In genomic region chr7:2032030-2032875, GRCh38 we compare ENCODE assay signal across 11 cellular contexts.
DNase-seq lines count a peak whose midpoint lies in the region; ATAC-seq and TF ChIP-seq lines count a peak whose summit lies in the region.
"Had no signal": no experiment of that assay in that cellular context is flagged by ENCODE, and none has a peak within 500 bp of the region (broad histone marks: within the 10 kb centered on the region; RNA-seq: fewer than 3 reads in every experiment).

No MANE protein-coding gene starts in this region.

- H3K4me1 Mint-ChIP-seq in activated CD8-positive, alpha-beta T cell treated with anti-CD3 and anti-CD28 coated beads for 36 hours (ENCODE audit: low read depth), result peaks cover 34% of the 10 kb centered on the region
- H3K4me1 Mint-ChIP-seq in activated CD8-positive, alpha-beta T cell treated with anti-CD3 and anti-CD28 coated beads, Interleukin-2, amount 10 ng/mL, durations not matched to agents 7 days and 5 days (ENCODE audit: low read depth), result peaks cover 23% of the 10 kb centered on the region

- CTCF ChIA-PET in activated CD8-positive, alpha-beta T cell treated with anti-CD3 and anti-CD28 coated beads for 36 hours (lab: Charles Lee), result no interaction called here
- CTCF ChIA-PET in activated CD8-positive, alpha-beta T cell treated with anti-CD3 and anti-CD28 coated beads, Interleukin-2, amount 10 ng/mL, durations not matched to agents 7 days and 5 days (lab: Charles Lee), result no interaction called here

- H3K27me3 Mint-ChIP-seq in activated CD8-positive, alpha-beta T cell treated with anti-CD3 and anti-CD28 coated beads for 36 hours, result no peaks in the 10 kb centered on the region
- no peaks in the 10 kb centered on the region for H3K27me3 Mint-ChIP-seq in activated CD8-positive, alpha-beta T cell treated with anti-CD3 and anti-CD28 coated beads, Interleukin-2, amount 10 ng/mL, durations not matched to agents 7 days and 5 days (ENCODE audit: low read depth)
- H3K27me3 Mint-ChIP-seq: activated naive CD8-positive, alpha-beta T cell had no signal

- H3K27ac ChIP-seq in suprapubic skin (no peak overlapping the region), vagina (no peak overlapping the region)
- H3K27ac ChIP-seq: HL-60 had no signal

- no peak for TF ChIP-seq POLR2A in suprapubic skin (IDR thresholded peaks at IDR 0.05)
- TF ChIP-seq POLR2A in vagina (IDR thresholded peaks at IDR 0.05), result no peak

- POLR2A ChIA-PET in activated CD8-positive, alpha-beta T cell treated with anti-CD3 and anti-CD28 coated beads for 36 hours (lab: Charles Lee), result no interaction called here
- POLR2A ChIA-PET in activated CD8-positive, alpha-beta T cell treated with anti-CD3 and anti-CD28 coated beads, Interleukin-2, amount 10 ng/mL, durations not matched to agents 7 days and 5 days (lab: Charles Lee), result no interaction called here

- in situ Hi-C loops in astrocyte of the cerebellum (cut with HindIII; ENCODE audit: low sequenced_read_pairs), result loop anchor here (10.0 kb wide), 1 partner anchor 57 kb away; no protein-coding TSS in a partner anchor

- no peak for TF ChIP-seq EP300 in suprapubic skin (IDR thresholded peaks at IDR 0.05)

- peaks cover 17% of the 10 kb centered on the region for H3K9me3 Mint-ChIP-seq in activated CD8-positive, alpha-beta T cell treated with anti-CD3 and anti-CD28 coated beads for 36 hours
- peaks cover 17% of the 10 kb centered on the region for H3K9me3 Mint-ChIP-seq in activated CD8-positive, alpha-beta T cell treated with anti-CD3 and anti-CD28 coated beads, Interleukin-2, amount 10 ng/mL, durations not matched to agents 7 days and 5 days (ENCODE audit: insufficient read depth)

- H3K4me3 ChIP-seq in astrocyte of the cerebellum (ENCODE audit: low read depth, low read length), result no peak overlapping the region
- no peak overlapping the region for H3K4me3 ChIP-seq in suprapubic skin
- no peak overlapping the region for H3K4me3 ChIP-seq in vagina

- no peak overlapping the region for H3K4me3 Mint-ChIP-seq in activated CD8-positive, alpha-beta T cell treated with anti-CD3 and anti-CD28 coated beads for 36 hours
- H3K4me3 Mint-ChIP-seq in activated CD8-positive, alpha-beta T cell treated with anti-CD3 and anti-CD28 coated beads, Interleukin-2, amount 10 ng/mL, durations not matched to agents 7 days and 5 days, result no peak overlapping the region

- DNase-seq in activated CD8-positive, alpha-beta T cell treated with anti-CD3 and anti-CD28 coated beads for 36 hours, result peak; percentile 27
- DNase-seq in activated CD8-positive, alpha-beta T cell treated with anti-CD3 and anti-CD28 coated beads, Interleukin-2, amount 10 ng/mL, durations not matched to agents 7 days and 5 days, result no peak
- DNase-seq in astrocyte of the cerebellum (ENCODE audit: low read depth) (peak; percentile 15), iris pigment epithelial cell (ENCODE audit: low read depth) (peak; percentile 25), suprapubic skin (ENCODE audit: low spot score in 2 of 2) (peak; percentile 52 to 74), vagina (ENCODE audit: extremely low spot score in 2 of 2) (no peak)
- DNase-seq: NCI-H1436 had no signal

- H3K27ac Mint-ChIP-seq in activated CD8-positive, alpha-beta T cell treated with anti-CD3 and anti-CD28 coated beads for 36 hours, result no peak overlapping the region
- no peak overlapping the region for H3K27ac Mint-ChIP-seq in activated CD8-positive, alpha-beta T cell treated with anti-CD3 and anti-CD28 coated beads, Interleukin-2, amount 10 ng/mL, durations not matched to agents 7 days and 5 days
- H3K27ac Mint-ChIP-seq: activated naive CD8-positive, alpha-beta T cell had no signal

- H3K36me3 ChIP-seq in suprapubic skin (no peaks in the 10 kb centered on the region), vagina (no peaks in the 10 kb centered on the region)

- ATAC-seq in activated CD8-positive, alpha-beta T cell treated with anti-CD3 and anti-CD28 coated beads for 36 hours, result peak; percentile 52
- ATAC-seq in activated CD8-positive, alpha-beta T cell treated with anti-CD3 and anti-CD28 coated beads, Interleukin-2, amount 10 ng/mL, durations not matched to agents 7 days and 5 days, result no peak
- no peak for ATAC-seq in HG03565 (IDR thresholded peaks at IDR 0.05; ENCODE audit: unreplicated experiment)
- no peak for ATAC-seq in GM18498 (IDR thresholded peaks at IDR 0.05; ENCODE audit: unreplicated experiment)

- H3K9me3 ChIP-seq in suprapubic skin (peaks cover 5% of the 10 kb centered on the region), vagina (peaks cover 4% of the 10 kb centered on the region)

- no peak for TF ChIP-seq CTCF in activated CD8-positive, alpha-beta T cell treated with anti-CD3 and anti-CD28 coated beads for 36 hours (IDR thresholded peaks at IDR 0.05)
- no peak for TF ChIP-seq CTCF in astrocyte of the cerebellum (IDR thresholded peaks at IDR 0.05; ENCODE audit: low read depth, low read length, missing control alignments)
- TF ChIP-seq CTCF in suprapubic skin (IDR thresholded peaks at IDR 0.05), result no peak
- TF ChIP-seq CTCF in vagina (IDR thresholded peaks at IDR 0.05), result no peak

- H3K27me3 ChIP-seq in suprapubic skin, result no peaks in the 10 kb centered on the region
- H3K27me3 ChIP-seq in vagina, result no peaks in the 10 kb centered on the region

- intact Hi-C loops in activated CD8-positive, alpha-beta T cell treated with anti-CD3 and anti-CD28 coated beads for 36 hours (cut with micrococcal nuclease), result loop anchor here (10.0 kb wide), 1 partner anchor 107 kb away; no protein-coding TSS in a partner anchor
- intact Hi-C loops in vagina (cut with DNase I), result no loop called here

- 71% methylated on average over 18 of the region's 26 CpGs for WGBS in suprapubic skin

- H3K4me1 ChIP-seq in suprapubic skin (peaks cover 3% of the 10 kb centered on the region), vagina (peaks cover 1% of the 10 kb centered on the region)

- H3K36me3 Mint-ChIP-seq in activated CD8-positive, alpha-beta T cell treated with anti-CD3 and anti-CD28 coated beads for 36 hours (ENCODE audit: low read depth), result peaks cover 21% of the 10 kb centered on the region
- H3K36me3 Mint-ChIP-seq in activated CD8-positive, alpha-beta T cell treated with anti-CD3 and anti-CD28 coated beads, Interleukin-2, amount 10 ng/mL, durations not matched to agents 7 days and 5 days (ENCODE audit: low read depth), result peaks cover 18% of the 10 kb centered on the region

Comparison
In these comparisons a context has a peak if more than half of its experiments do, and no peak if none do; other contexts are left out.
1. DNase-seq: peak in activated CD8-positive, alpha-beta T cell treated with anti-CD3 and anti-CD28 coated beads for 36 hours (single experiment), astrocyte of the cerebellum (single experiment), iris pigment epithelial cell (single experiment) and suprapubic skin (2 of 2); none in activated CD8-positive, alpha-beta T cell treated with anti-CD3 and anti-CD28 coated beads, Interleukin-2, amount 10 ng/mL, durations not matched to agents 7 days and 5 days (single experiment) and vagina (0 of 2).